Comparison of ENCODE assay signal across 10 cellular contexts in genomic region chr18:57768557-57769326, GRCh38. TPM values are rescaled to one million over a fixed set of nuclear protein-coding genes. Genes with fewer than 3 reads are reported as not detected.
DNase-seq lines count a peak whose midpoint lies in the region; ATAC-seq and TF ChIP-seq lines count a peak whose summit lies in the region.
"Had no signal": no experiment of that assay in that cellular context is flagged by ENCODE, and none has a peak within 500 bp of the region (broad histone marks: within the 10 kb centered on the region; RNA-seq: fewer than 3 reads in every experiment).

No MANE protein-coding gene starts in this region.

- CTCF ChIA-PET in CD8-positive, alpha-beta T cell (lab: Charles Lee): no interaction called here

- intact Hi-C loops in left cardiac atrium (cut with DNase I): no loop called here
- intact Hi-C loops in CD8-positive, alpha-beta T cell (cut with DNase I, micrococcal nuclease): no loop called here

- H3K36me3 Mint-ChIP-seq in CD8-positive, alpha-beta T cell: no peaks in the 10 kb centered on the region

- 0 out of 3 replicates have a peak, but pooled peaks have one; percentile 37 for ATAC-seq in RWPE2 (ENCODE audit: low read depth)
- peak; percentile 62 to 69 for ATAC-seq in left cardiac atrium
- ATAC-seq in CD8-positive, alpha-beta T cell: no peak
- ATAC-seq in HG03280 (IDR thresholded peaks at IDR 0.05; ENCODE audit: unreplicated experiment): no peak

- no peaks in the 10 kb centered on the region for H3K4me1 Mint-ChIP-seq in CD8-positive, alpha-beta T cell (ENCODE audit: low read depth)
- H3K4me1 Mint-ChIP-seq: activated B cell treated with CpG ODN at 0.5 μM for 24 hours had no signal

- no peak overlapping the region for H3K4me3 Mint-ChIP-seq in CD8-positive, alpha-beta T cell
- H3K4me3 Mint-ChIP-seq: activated B cell treated with CpG ODN at 0.5 μM for 24 hours, IgD-negative memory B cell had no signal

- no peaks in the 10 kb centered on the region for H3K9me3 Mint-ChIP-seq in CD8-positive, alpha-beta T cell
- H3K9me3 Mint-ChIP-seq: activated B cell treated with CpG ODN at 0.5 μM for 24 hours, IgD-negative memory B cell had no signal

- H3K4me1 ChIP-seq in RWPE2 (ENCODE audit: insufficient read depth, poor library complexity, severe bottlenecking): peaks cover 24% of the 10 kb centered on the region
- H3K4me1 ChIP-seq in CD8-positive, alpha-beta T cell (ENCODE audit: insufficient read depth, low read length): no peaks in the 10 kb centered on the region

- H3K27ac Mint-ChIP-seq in CD8-positive, alpha-beta T cell: no peak overlapping the region
- H3K27ac Mint-ChIP-seq: activated B cell treated with CpG ODN at 0.5 μM for 24 hours had no signal

- H3K27ac ChIP-seq in RWPE2 (ENCODE audit: poor library complexity, severe bottlenecking): peak overlapping the region; percentile 16
- no peak overlapping the region for H3K27ac ChIP-seq in CD8-positive, alpha-beta T cell (ENCODE audit: low read depth, low read length)

- POLR2A ChIA-PET in CD8-positive, alpha-beta T cell (lab: Charles Lee): no interaction called here

- DNase-seq in HT1080 (ENCODE audit: low read depth) (peak; percentile 71), RWPE2 (ENCODE audit: low spot score) (no peak), left cardiac atrium (no peak), superior temporal gyrus (ENCODE audit: extremely low spot score) (peak; percentile 60), middle frontal gyrus (ENCODE audit: extremely low spot score, low spot score) (no peak), NCI-H2227 treated with DMSO at 0.1 percent for 48 hours (lab: John Stamatoyannopoulos, UW) (no peak)
- no peak for DNase-seq in CD8-positive, alpha-beta T cell
- DNase-seq: activated B cell treated with CpG ODN at 0.5 μM for 24 hours had no signal

- H3K27me3 Mint-ChIP-seq in CD8-positive, alpha-beta T cell (ENCODE audit: low read depth): no peaks in the 10 kb centered on the region
- H3K27me3 Mint-ChIP-seq: activated B cell treated with CpG ODN at 0.5 μM for 24 hours, IgD-negative memory B cell had no signal

- H3K27me3 ChIP-seq in RWPE2 (ENCODE audit: insufficient read depth, poor library complexity, severe bottlenecking): no peaks in the 10 kb centered on the region
- H3K27me3 ChIP-seq in CD8-positive, alpha-beta T cell (ENCODE audit: insufficient read depth, low read length): no peaks in the 10 kb centered on the region

- no peaks in the 10 kb centered on the region for H3K9me3 ChIP-seq in RWPE2 (ENCODE audit: severe bottlenecking)
- no peaks in the 10 kb centered on the region for H3K9me3 ChIP-seq in CD8-positive, alpha-beta T cell (ENCODE audit: low read length)

- TF ChIP-seq CTCF in RWPE2 (IDR thresholded peaks at IDR 0.05; ENCODE audit: poor library complexity, severe bottlenecking): no peak
- no peak for TF ChIP-seq CTCF in CD8-positive, alpha-beta T cell (IDR thresholded peaks at IDR 0.05)

- H3K36me3 ChIP-seq in RWPE2 (ENCODE audit: low read depth): no peaks in the 10 kb centered on the region
- no peaks in the 10 kb centered on the region for H3K36me3 ChIP-seq in CD8-positive, alpha-beta T cell (ENCODE audit: insufficient read depth, low read length)

- no peak overlapping the region for H3K4me3 ChIP-seq in RWPE2 (ENCODE audit: severe bottlenecking)
- H3K4me3 ChIP-seq in CD8-positive, alpha-beta T cell (ENCODE audit: low read depth, low read length): no peak overlapping the region

RNA-seq across cellular contexts. Expression of gene ATP8B1, which starts 34.4 kb away (rescaled TPM):
- 15.7 and 16.6 TPM in 2 replicates for total RNA-seq in HT1080 (2014; rRNA removed; shearing (Covaris generic))
- polyA plus RNA-seq in HT1080 (2015; cell fraction: cytosol; rRNA removed): 20.7 and 25.9 TPM in 2 replicates
- 35.7 and 38.5 TPM in 2 replicates for polyA plus RNA-seq in HT1080 (2015; cell fraction: nucleus; rRNA removed)
- 10 to 100 TPM in 1 of 2 donors, 1 to 10 TPM in 1; 6.4 to 14.9 TPM for total RNA-seq in left cardiac atrium
- total RNA-seq in CD8-positive, alpha-beta T cell: not detected

Comparison
In these comparisons a context has a peak if more than half of its experiments do, and no peak if none do; other contexts are left out.
1. DNase-seq: peak in HT1080 (single experiment) and superior temporal gyrus (single experiment); none in RWPE2 (single experiment), left cardiac atrium (single experiment), middle frontal gyrus (single experiment), CD8-positive, alpha-beta T cell (0 of 7) and NCI-H2227 treated with DMSO at 0.1 percent for 48 hours (single experiment).
2. ATAC-seq: peak in RWPE2 (single experiment) and left cardiac atrium (2 of 2); none in CD8-positive, alpha-beta T cell (single experiment) and HG03280 (single experiment).
3. RNA of gene ATP8B1, which starts 34.4 kb away (total RNA-seq): 15.7 to 16.6 TPM in HT1080 and 6.4 to 14.9 TPM in left cardiac atrium; not detected in CD8-positive, alpha-beta T cell; every median in the first group is over 4 times any median in the second.